In the genomic region with DNA sequence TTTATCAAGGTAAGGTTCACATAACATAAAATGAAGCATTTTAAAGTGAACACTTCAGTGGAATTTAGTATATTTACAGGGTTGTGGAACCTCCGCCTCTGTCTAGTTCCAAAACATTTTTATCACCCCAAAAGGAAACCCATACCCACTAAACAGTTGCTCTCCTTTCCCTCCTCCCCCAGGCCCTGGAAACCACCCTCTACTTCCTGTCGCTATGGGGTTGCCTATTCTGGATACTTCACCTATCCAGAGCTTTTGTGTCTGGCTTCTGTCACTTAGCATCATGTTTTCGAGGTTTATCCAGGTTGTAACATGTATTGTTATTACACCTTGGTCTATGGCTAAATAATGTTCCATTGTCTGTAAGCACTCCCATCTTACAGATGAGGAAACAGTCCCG, we compare ENCODE assay signal across 14 cellular contexts. TPM values are rescaled to one million over a fixed set of nuclear protein-coding genes. Genes with fewer than 3 reads are reported as not detected.
A peak's percentile ranks its signal among the peaks of the same experiment; 100 is the strongest.
DNase-seq lines count a peak whose midpoint lies in the region; ATAC-seq and TF ChIP-seq lines count a peak whose summit lies in the region.
"Had no signal": no experiment of that assay in that cellular context is flagged by ENCODE, and none has a peak within 500 bp of the region (broad histone marks: within the 10 kb centered on the region; RNA-seq: fewer than 3 reads in every experiment).

No MANE protein-coding gene starts in this region.

- H3K9me3 ChIP-seq in stomach smooth muscle (ENCODE audit: control insufficient read depth in 2 of 2, low read length in 2 of 2) (no peaks in the 10 kb centered on the region), endodermal cell (ENCODE audit: control insufficient read depth, low read length) (no peaks in the 10 kb centered on the region)
- H3K9me3 ChIP-seq: psoas muscle had no signal

- H3K9me3 Mint-ChIP-seq in activated CD4-positive, alpha-beta T cell treated with anti-CD3 and anti-CD28 coated beads for 36 hours (ENCODE audit: low read depth) = no peaks in the 10 kb centered on the region
- H3K9me3 Mint-ChIP-seq in T-helper 2 cell treated with Interferon-gamma antibody and Interleukin-4, amounts not matched to agents 5 μg/mL and 100 μg/mL, for 36 hours = no peaks in the 10 kb centered on the region
- no peaks in the 10 kb centered on the region for H3K9me3 Mint-ChIP-seq in effector memory CD8-positive, alpha-beta T cell
- H3K9me3 Mint-ChIP-seq in endodermal cell = no peaks in the 10 kb centered on the region
- H3K9me3 Mint-ChIP-seq: activated T-cell treated with anti-CD3 and anti-CD28 coated beads, Interleukin-2, amount 50 U/mL, for 4 hours had no signal

- intact Hi-C loops in activated CD4-positive, alpha-beta T cell treated with anti-CD3 and anti-CD28 coated beads for 36 hours (cut with DNase I, micrococcal nuclease) = no loop called here

- CTCF ChIA-PET in activated CD4-positive, alpha-beta T cell treated with anti-CD3 and anti-CD28 coated beads for 36 hours (lab: Charles Lee) = interaction anchor here (0.5 to 4.3 kb wide), 10 partner anchors 23 to 1330 kb away, joined by 3 to 18 read pairs (median 4); a partner anchor contains a TSS

- H3K27ac Mint-ChIP-seq in activated CD4-positive, alpha-beta T cell treated with anti-CD3 and anti-CD28 coated beads for 36 hours = peak overlapping the region; percentile 65
- H3K27ac Mint-ChIP-seq in T-helper 2 cell treated with Interferon-gamma antibody and Interleukin-4, amounts not matched to agents 5 μg/mL and 100 μg/mL, for 36 hours = peak overlapping the region; percentile 75
- H3K27ac Mint-ChIP-seq in effector memory CD8-positive, alpha-beta T cell = peak overlapping the region; percentile 32 to 89
- no peak overlapping the region for H3K27ac Mint-ChIP-seq in endodermal cell

- no peaks in the 10 kb centered on the region for H3K27me3 Mint-ChIP-seq in activated CD4-positive, alpha-beta T cell treated with anti-CD3 and anti-CD28 coated beads for 36 hours
- no peaks in the 10 kb centered on the region for H3K27me3 Mint-ChIP-seq in T-helper 2 cell treated with Interferon-gamma antibody and Interleukin-4, amounts not matched to agents 5 μg/mL and 100 μg/mL, for 36 hours (ENCODE audit: low read depth)
- H3K27me3 Mint-ChIP-seq in effector memory CD8-positive, alpha-beta T cell = no peaks in the 10 kb centered on the region
- peaks cover 12% of the 10 kb centered on the region for H3K27me3 Mint-ChIP-seq in endodermal cell (ENCODE audit: insufficient read depth)

- peaks cover 46% of the 10 kb centered on the region for H3K4me1 Mint-ChIP-seq in activated CD4-positive, alpha-beta T cell treated with anti-CD3 and anti-CD28 coated beads for 36 hours
- peaks cover 37% of the 10 kb centered on the region for H3K4me1 Mint-ChIP-seq in T-helper 2 cell treated with Interferon-gamma antibody and Interleukin-4, amounts not matched to agents 5 μg/mL and 100 μg/mL, for 36 hours (ENCODE audit: low read depth)
- peaks cover 25 to 42% of the 10 kb centered on the region in 2 donors for H3K4me1 Mint-ChIP-seq in effector memory CD8-positive, alpha-beta T cell (ENCODE audit: low read depth in 2 of 2)
- peaks cover 20% of the 10 kb centered on the region for H3K4me1 Mint-ChIP-seq in endodermal cell

- POLR2A ChIA-PET in activated CD4-positive, alpha-beta T cell treated with anti-CD3 and anti-CD28 coated beads for 36 hours (lab: Charles Lee) = no interaction called here

- WGBS in endodermal cell (ENCODE audit: insufficient coverage in 1 of 2, insufficient read length in 1 of 2), 2 experiments = 92 to 100% methylated on average over 3 to 4 of the region's 4 CpGs

- no peak for TF ChIP-seq CTCF in endodermal cell (conservative IDR thresholded peaks at IDR 0.05)

- peak; percentile 58 for DNase-seq in activated CD4-positive, alpha-beta T cell treated with anti-CD3 and anti-CD28 coated beads for 36 hours
- no peak for DNase-seq in activated CD4-positive, alpha-beta T cell treated with anti-CD3 and anti-CD28 coated beads for 4 hours
- no peak for DNase-seq in T-helper 2 cell treated with Interferon-gamma antibody and Interleukin-4, amounts not matched to agents 5 μg/mL and 100 μg/mL, for 36 hours (ENCODE audit: low spot score)
- peak; percentile 17 to 50 (median 49) for DNase-seq in effector memory CD8-positive, alpha-beta T cell
- DNase-seq in NCI-H510A (lab: John Stamatoyannopoulos, UW) = no peak
- DNase-seq in endodermal cell = no peak
- DNase-seq: 8988T; activated T-cell treated with anti-CD3 and anti-CD28 coated beads, Interleukin-2, amount 50 U/mL, for 4 hours; NCI-H2081 treated with DMSO at 0.1 percent for 48 hours; psoas muscle; stimulated activated CD4-positive, alpha-beta T cell treated with anti-CD3 and anti-CD28 coated beads, Interleukin-2, amount 100 ng/mL, for 48 hours; T1000 had no signal

- no peaks in the 10 kb centered on the region for H3K36me3 Mint-ChIP-seq in activated CD4-positive, alpha-beta T cell treated with anti-CD3 and anti-CD28 coated beads for 36 hours (ENCODE audit: low read depth)
- no peaks in the 10 kb centered on the region for H3K36me3 Mint-ChIP-seq in T-helper 2 cell treated with Interferon-gamma antibody and Interleukin-4, amounts not matched to agents 5 μg/mL and 100 μg/mL, for 36 hours (ENCODE audit: low read depth)
- H3K36me3 Mint-ChIP-seq in effector memory CD8-positive, alpha-beta T cell (ENCODE audit: insufficient read depth) = peaks cover 20% of the 10 kb centered on the region
- H3K36me3 Mint-ChIP-seq in endodermal cell (ENCODE audit: low read depth) = no peaks in the 10 kb centered on the region

- H3K27ac ChIP-seq in stomach smooth muscle (ENCODE audit: low read length) = peak overlapping the region; percentile 99
- no peak overlapping the region for H3K27ac ChIP-seq in endodermal cell (ENCODE audit: low read depth, low read length)
- H3K27ac ChIP-seq: psoas muscle had no signal

- H3K36me3 ChIP-seq in stomach smooth muscle (ENCODE audit: control insufficient read depth in 2 of 2, insufficient read depth in 2 of 2, low read length in 2 of 2) = no peaks in the 10 kb centered on the region
- H3K36me3 ChIP-seq in endodermal cell (ENCODE audit: control insufficient read depth, insufficient read depth, low read length) = no peaks in the 10 kb centered on the region

- H3K27me3 ChIP-seq in stomach smooth muscle (ENCODE audit: control insufficient read depth in 1 of 2, insufficient read depth in 2 of 2, low read length in 2 of 2) = no peaks in the 10 kb centered on the region
- H3K27me3 ChIP-seq in endodermal cell (ENCODE audit: control insufficient read depth, insufficient read depth, low read length, poor library complexity, severe bottlenecking) = no peaks in the 10 kb centered on the region

- peaks cover 59% of the 10 kb centered on the region for H3K4me1 ChIP-seq in stomach smooth muscle (ENCODE audit: control insufficient read depth, insufficient read depth, low read length)
- peaks cover 2% of the 10 kb centered on the region for H3K4me1 ChIP-seq in endodermal cell (ENCODE audit: control insufficient read depth, insufficient read depth, low read length)

- H3K9ac ChIP-seq in stomach smooth muscle (ENCODE audit: low read length in 2 of 2) = no peak overlapping the region
- H3K9ac ChIP-seq in endodermal cell (ENCODE audit: extremely low read depth, low read length, poor library complexity, severe bottlenecking) = no peak overlapping the region

- ATAC-seq in activated CD4-positive, alpha-beta T cell treated with anti-CD3 and anti-CD28 coated beads for 36 hours = no peak
- ATAC-seq in effector memory CD8-positive, alpha-beta T cell (replicated peaks) = peak; percentile 53
- no peak for ATAC-seq in GM18502 (IDR thresholded peaks at IDR 0.05; ENCODE audit: poor library complexity, unreplicated experiment)
- ATAC-seq: activated T-cell treated with anti-CD3 and anti-CD28 coated beads, Interleukin-2, amount 50 U/mL, for 4 hours; psoas muscle had no signal

- H3K4me3 Mint-ChIP-seq in activated CD4-positive, alpha-beta T cell treated with anti-CD3 and anti-CD28 coated beads for 36 hours = no peak overlapping the region
- H3K4me3 Mint-ChIP-seq in T-helper 2 cell treated with Interferon-gamma antibody and Interleukin-4, amounts not matched to agents 5 μg/mL and 100 μg/mL, for 36 hours = peak overlapping the region; percentile 37
- peak overlapping the region; percentile 10 to 56 for H3K4me3 Mint-ChIP-seq in effector memory CD8-positive, alpha-beta T cell
- H3K4me3 Mint-ChIP-seq in endodermal cell = no peak overlapping the region
- H3K4me3 Mint-ChIP-seq: activated T-cell treated with anti-CD3 and anti-CD28 coated beads, Interleukin-2, amount 50 U/mL, for 4 hours had no signal

- H3K4me3 ChIP-seq in stomach smooth muscle (ENCODE audit: low read length in 2 of 2) (no peak overlapping the region), endodermal cell (ENCODE audit: low read length) (no peak overlapping the region)
- H3K4me3 ChIP-seq: psoas muscle had no signal

RNA-seq across cellular contexts. Expression of a gene that starts 27.7 kb away (rescaled TPM):
- 10 to 100 TPM; 72.1 to 96.9 TPM for total RNA-seq in activated CD4-positive, alpha-beta T cell treated with anti-CD3 and anti-CD28 coated beads for 36 hours
- total RNA-seq in endodermal cell = 10 to 100 TPM; 99.4 to 99.6 TPM
- 215 TPM for polyA plus RNA-seq in endodermal cell (2013, experiment 1 of 2)
- polyA plus RNA-seq in endodermal cell (2013, experiment 2 of 2) = 172 TPM

Comparison
In these comparisons a context has a peak if more than half of its experiments do, and no peak if none do; other contexts are left out.
1. DNase-seq: peak in activated CD4-positive, alpha-beta T cell treated with anti-CD3 and anti-CD28 coated beads for 36 hours (single experiment) and effector memory CD8-positive, alpha-beta T cell (3 of 3); none in activated CD4-positive, alpha-beta T cell treated with anti-CD3 and anti-CD28 coated beads for 4 hours (0 of 2), T-helper 2 cell treated with Interferon-gamma antibody and Interleukin-4, amounts not matched to agents 5 μg/mL and 100 μg/mL, for 36 hours (single experiment), NCI-H510A (single experiment) and endodermal cell (single experiment).
2. H3K4me3 Mint-ChIP-seq: peak in T-helper 2 cell treated with Interferon-gamma antibody and Interleukin-4, amounts not matched to agents 5 μg/mL and 100 μg/mL, for 36 hours (single experiment) and effector memory CD8-positive, alpha-beta T cell (2 of 2); none in activated CD4-positive, alpha-beta T cell treated with anti-CD3 and anti-CD28 coated beads for 36 hours (single experiment) and endodermal cell (single experiment).